Comparison of ENCODE assay signal across 31 cellular contexts in the genomic region with DNA sequence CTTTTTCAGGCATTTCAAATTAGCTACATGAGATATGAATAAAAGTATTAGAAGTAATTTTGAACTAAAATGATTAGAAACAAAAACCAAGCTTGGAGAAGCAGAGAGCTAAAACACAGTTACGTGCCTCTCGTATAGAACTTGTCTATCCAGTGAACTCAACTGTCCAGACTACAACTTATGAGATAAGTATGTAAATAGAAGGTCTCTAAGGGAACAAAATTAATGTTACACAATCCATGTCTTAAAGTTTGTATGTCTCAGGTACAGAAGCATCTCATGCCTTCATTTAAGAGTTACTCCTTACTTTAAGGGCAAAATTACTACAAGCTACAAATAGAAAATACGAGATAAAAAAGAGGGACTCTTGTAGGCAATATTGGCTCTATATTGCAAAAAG.
"Had no signal": no experiment of that assay in that cellular context is flagged by ENCODE, and none has a peak within 500 bp of the region (broad histone marks: within the 10 kb centered on the region; RNA-seq: fewer than 3 reads in every experiment).

No MANE protein-coding gene starts in this region.

- H3K27me3 ChIP-seq: dorsolateral prefrontal cortex, esophagus muscularis mucosa, heart right ventricle, neutrophil, ovary, sigmoid colon, spleen, testis, tibial artery had no signal

- DNase-seq: dorsolateral prefrontal cortex; effector CD4-positive, alpha-beta T cell; endodermal cell; foreskin melanocyte; glutamatergic neuron; heart right ventricle; hypothalamus; kidney; mesenchymal stem cell; mucosa of descending colon; naive B cell; ovary; posterior cingulate gyrus; psoas muscle; right cardiac atrium; sigmoid colon; spleen; stimulated activated CD4-positive, alpha-beta T cell treated with anti-CD3 and anti-CD28 coated beads, Interleukin-4, amount 100 ng/mL, for 4 hours; stimulated activated naive CD8-positive, alpha-beta T cell treated with anti-CD3 and anti-CD28 coated beads, Interleukin-15, Interleukin-2, amounts not matched to agents 100 U/mL and 50 U/mL, for 24 hours; substantia nigra; testis; tibial artery had no signal

- H3K36me3 Mint-ChIP-seq: stimulated activated memory B cell treated with anti-CD40 and anti-IgM and Interleukin-4, amounts not matched to agents 10 μg/mL and 1 μg/mL and 100 μg/mL, for 72 hours; type B pancreatic cell had no signal

- ATAC-seq: heart right ventricle; left lobe of liver; mucosa of descending colon; natural killer cell treated with Interleukin-12 subunit alpha and Interleukin-12 subunit beta and Interleukin-15 and Interleukin-18, amount 100 ng/mL, for 72 hours; psoas muscle; right cardiac atrium; stimulated activated memory B cell treated with anti-CD40 and anti-IgM and Interleukin-4, amounts not matched to agents 10 μg/mL and 1 μg/mL and 100 μg/mL, for 72 hours; stimulated activated naive CD8-positive, alpha-beta T cell treated with anti-CD3 and anti-CD28 coated beads, Interleukin-15, Interleukin-2, amounts not matched to agents 100 U/mL and 50 U/mL, for 24 hours had no signal

- H3K9me3 ChIP-seq: mucosa of descending colon, neutrophil, ovary, psoas muscle, sigmoid colon, testis, tibial artery had no signal

- FAIRE-seq: colon, kidney had no signal

- H3K27ac ChIP-seq: dorsolateral prefrontal cortex, esophagus muscularis mucosa, heart right ventricle, neutrophil, ovary, psoas muscle, spleen, testis, tibial artery had no signal

- H3K4me3 Mint-ChIP-seq: endodermal cell; mesothelial cell of epicardium; naive B cell; natural killer cell treated with Interleukin-12 subunit alpha and Interleukin-12 subunit beta and Interleukin-15 and Interleukin-18, amount 100 ng/mL, for 72 hours; neural crest cell; stimulated activated memory B cell treated with anti-CD40 and anti-IgM and Interleukin-4, amounts not matched to agents 10 μg/mL and 1 μg/mL and 100 μg/mL, for 72 hours; type B pancreatic cell had no signal

- H3K4me1 ChIP-seq: esophagus muscularis mucosa, psoas muscle, spleen, testis had no signal

- H3K27me3 Mint-ChIP-seq: natural killer cell treated with Interleukin-12 subunit alpha and Interleukin-12 subunit beta and Interleukin-15 and Interleukin-18, amount 100 ng/mL, for 72 hours; stimulated activated memory B cell treated with anti-CD40 and anti-IgM and Interleukin-4, amounts not matched to agents 10 μg/mL and 1 μg/mL and 100 μg/mL, for 72 hours; type B pancreatic cell had no signal

- H3K4me1 Mint-ChIP-seq: naive B cell; neural crest cell; stimulated activated memory B cell treated with anti-CD40 and anti-IgM and Interleukin-4, amounts not matched to agents 10 μg/mL and 1 μg/mL and 100 μg/mL, for 72 hours had no signal

- H3K36me3 ChIP-seq: esophagus muscularis mucosa, heart right ventricle, neutrophil, ovary, sigmoid colon, spleen, tibial artery had no signal

- H3K4me3 ChIP-seq: dorsolateral prefrontal cortex, esophagus muscularis mucosa, heart right ventricle, mucosa of descending colon, ovary, psoas muscle, sigmoid colon, spleen, testis, tibial artery had no signal

- H3K27ac Mint-ChIP-seq: endodermal cell; natural killer cell treated with Interleukin-12 subunit alpha and Interleukin-12 subunit beta and Interleukin-15 and Interleukin-18, amount 100 ng/mL, for 72 hours; stimulated activated memory B cell treated with anti-CD40 and anti-IgM and Interleukin-4, amounts not matched to agents 10 μg/mL and 1 μg/mL and 100 μg/mL, for 72 hours; type B pancreatic cell had no signal
